Comparison of ENCODE assay signal across 8 cellular contexts in the genomic region with DNA sequence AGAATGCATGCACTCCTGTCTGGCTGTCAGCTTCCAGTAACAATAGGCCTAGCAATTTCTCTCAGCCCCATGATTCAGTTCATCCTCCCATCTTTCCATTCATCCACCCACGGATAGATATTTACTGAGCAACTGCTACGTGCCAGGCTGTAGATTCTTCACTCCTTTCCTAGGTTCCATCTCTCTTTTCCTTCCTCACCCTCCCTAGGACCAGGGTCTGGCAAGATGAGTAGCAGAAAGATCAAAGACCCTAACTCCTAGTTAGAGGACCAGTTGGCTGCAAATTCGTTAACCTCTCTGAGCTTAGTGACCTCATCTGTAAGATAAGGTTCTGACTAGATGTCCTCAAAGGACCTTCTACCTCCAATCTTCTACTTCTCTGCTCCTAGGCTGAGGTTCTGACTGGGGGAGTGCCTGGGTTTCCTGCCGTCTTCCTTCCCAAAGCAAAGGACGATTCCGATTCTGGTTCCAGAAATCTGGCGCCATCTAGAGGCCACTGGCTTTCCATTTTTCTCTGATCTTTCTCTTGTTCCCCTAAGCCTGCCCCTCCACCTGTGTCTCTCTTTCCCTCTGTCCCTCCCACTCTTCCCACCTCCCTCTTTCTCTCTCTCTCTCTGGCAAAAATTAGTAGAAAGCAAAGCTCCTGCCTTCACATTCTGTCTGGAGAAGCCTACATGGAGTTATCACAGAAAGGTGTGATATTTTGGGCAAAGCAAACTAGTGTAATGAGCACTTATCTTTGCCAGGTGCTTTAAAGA. TPM values are rescaled to one million over a fixed set of nuclear protein-coding genes. Genes with fewer than 3 reads are reported as not detected.
DNase-seq lines count a peak whose midpoint lies in the region; ATAC-seq, FAIRE-seq and TF ChIP-seq lines count a peak whose summit lies in the region.

No MANE protein-coding gene starts in this region.

- H3K36me3 ChIP-seq in K562 (ENCODE audit: control insufficient read depth, insufficient read depth, low read length) = peaks cover 63% of the 10 kb centered on the region

- no peaks in the 10 kb centered on the region for H3K9me1 ChIP-seq in K562 (ENCODE audit: control insufficient read depth, insufficient read depth, low read length)

- WGBS in K562 (ENCODE audit: insufficient coverage, low coverage, missing lambda C conversion rate) = 28% methylated on average over 6 of the region's 7 CpGs

- TF ChIP-seq POLR2A in K562 (conservative IDR thresholded peaks at IDR 0.05) = no peak

- peak; percentile 51 to 80 (median 73) for DNase-seq in NCI-H1417 (lab: John Stamatoyannopoulos, UW)
- DNase-seq in NCI-H1417 treated with DMSO at 0.1 percent for 48 hours (lab: John Stamatoyannopoulos, UW) = no peak
- peak; percentile 57 for DNase-seq in NCI-H2029 treated with DMSO at 0.1 percent for 48 hours (lab: John Stamatoyannopoulos, UW)
- peak; percentile 47 for DNase-seq in UCSD-AML1 (lab: John Stamatoyannopoulos, UW; ENCODE audit: unreplicated experiment)
- peak; percentile 78 to 89 (median 84) for DNase-seq in K562 (ENCODE audit: extremely low read depth in 1 of 4, low spot score in 3 of 4)
- DNase-seq in iPS-NIHi11 (ENCODE audit: low spot score) = peak; percentile 80
- DNase-seq in stimulated activated CD4-positive, alpha-beta T cell treated with anti-CD3 and anti-CD28 coated beads, Interleukin-15, amount 100 ng/mL, for 1 hour (ENCODE audit: low read depth in 1 of 2, low spot score in 1 of 2) = peak; percentile 20 to 24

- peak; percentile 30; the same call in 1 of the 2 replicates for TF ChIP-seq EP300 in K562 (IDR thresholded peaks at IDR 0.05; ENCODE audit: low read length)

- in situ Hi-C loops in K562 (cut with MboI) = loop anchor here (10.0 kb wide), 1 partner anchor 1964 kb away; no protein-coding TSS in a partner anchor

- peak; percentile 80 to 91 (median 83) for TF ChIP-seq CTCF in K562 (IDR thresholded peaks at IDR 0.05 in 2 of 3, conservative IDR thresholded peaks at IDR 0.05 in 1 of 3; ENCODE audit: insufficient read depth in 2 of 3, low read depth in 1 of 3, low read length in 3 of 3)

- no peaks in the 10 kb centered on the region for H3K9me3 ChIP-seq in K562 (replicated peaks; ENCODE audit: control insufficient read depth, insufficient read depth, low read depth, low read length)

- H3K27ac ChIP-seq in K562 (ENCODE audit: extremely low read depth, low read depth, low read length) = no peak overlapping the region

- H3K27me3 ChIP-seq in K562 (ENCODE audit: control insufficient read depth in 2 of 2, insufficient read depth in 2 of 2, low read length in 2 of 2) = no peaks in the 10 kb centered on the region

- H3K4me3 ChIP-seq in K562 = no peak overlapping the region

- no peak overlapping the region for H3K4me2 ChIP-seq in K562 (ENCODE audit: insufficient read depth, low read length)

- no TSS peak for BruUV-seq in K562 (replicated peaks; lab: Mats Ljungman, UMichigan)

- peaks cover 25 to 28% of the 10 kb centered on the region in 2 experiments for H3K4me1 ChIP-seq in K562 (replicated peaks in 1 of 2; ENCODE audit: control insufficient read depth in 2 of 2, insufficient read depth in 2 of 2, low read length in 2 of 2)

- POLR2A ChIA-PET in K562 (lab: Yijun Ruan, JAX) = interaction anchor here (0.6 to 1.3 kb wide), 4 partner anchors 16 to 200 kb away, joined by 3 to 4 read pairs (median 4); no protein-coding TSS in a partner anchor

- peak; percentile 78 for ATAC-seq in K562
- no peak for ATAC-seq in GM19324 (IDR thresholded peaks at IDR 0.05; ENCODE audit: low FRiP score, unreplicated experiment)

- H2AFZ ChIP-seq in K562 (ENCODE audit: low read depth, low read length) = no peak overlapping the region

- H4K20me1 ChIP-seq in K562 (replicated peaks; ENCODE audit: control insufficient read depth, insufficient read depth, low read length) = no peaks in the 10 kb centered on the region

- CTCF ChIA-PET in K562 (lab: Yijun Ruan, JAX; ENCODE audit: low intra/inter-chr PET ratio) = interaction anchor here (0.8 to 2.7 kb wide), 3 partner anchors 139 to 209 kb away, joined by 3 to 31 read pairs (median 15); no protein-coding TSS in a partner anchor

- intact Hi-C loops in K562 (cut with micrococcal nuclease) = loop anchor here (1.0 to 5.0 kb wide), 6 partner anchors 86 to 297 kb away; a partner anchor contains a TSS

- peak; percentile 83 for FAIRE-seq in K562 (lab: Jason Lieb, UNC)

- H3K79me2 ChIP-seq in K562 (ENCODE audit: control insufficient read depth, insufficient read depth, low read length) = no peaks in the 10 kb centered on the region

- peak; percentile 60 to 86 for TF ChIP-seq RAD21 in K562 (CRISPR knock-in tag; conservative IDR thresholded peaks at IDR 0.05 in 1 of 2, IDR thresholded peaks at IDR 0.05 in 1 of 2)

- H3K9ac ChIP-seq in K562 (ENCODE audit: insufficient read depth in 1 of 2, low read depth in 2 of 2, low read length in 2 of 2) = no peak overlapping the region

TF ChIP-seq in K562, 482 proteins besides CTCF, POLR2A, EP300 and RAD21 (continues in another document):
- TF ChIP-seq DDX20 (tag; IDR thresholded peaks at IDR 0.05; ENCODE audit: low read depth) = peak; percentile 39; the same call in 1 of the 2 replicates
- TF ChIP-seq ZNF75A (CRISPR knock-in tag; IDR thresholded peaks at IDR 0.05) = 0 out of 2 replicates have a peak, but pooled peaks have one; percentile 10
- TF ChIP-seq, protein P1, sequence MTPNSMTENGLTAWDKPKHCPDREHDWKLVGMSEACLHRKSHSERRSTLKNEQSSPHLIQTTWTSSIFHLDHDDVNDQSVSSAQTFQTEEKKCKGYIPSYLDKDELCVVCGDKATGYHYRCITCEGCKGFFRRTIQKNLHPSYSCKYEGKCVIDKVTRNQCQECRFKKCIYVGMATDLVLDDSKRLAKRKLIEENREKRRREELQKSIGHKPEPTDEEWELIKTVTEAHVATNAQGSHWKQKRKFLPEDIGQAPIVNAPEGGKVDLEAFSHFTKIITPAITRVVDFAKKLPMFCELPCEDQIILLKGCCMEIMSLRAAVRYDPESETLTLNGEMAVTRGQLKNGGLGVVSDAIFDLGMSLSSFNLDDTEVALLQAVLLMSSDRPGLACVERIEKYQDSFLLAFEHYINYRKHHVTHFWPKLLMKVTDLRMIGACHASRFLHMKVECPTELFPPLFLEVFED (CRISPR knock-in tag; conservative IDR thresholded peaks at IDR 0.05) = 0 out of 2 replicates have a peak, but pooled peaks have one; percentile 23

RNA-seq across cellular contexts. Expression of a gene that starts 26.2 kb away (rescaled TPM):
- not detected in 2 replicates for total RNA-seq in K562 (2011; cell fraction: chromatin; rRNA removed; ENCODE audit: low replicate concordance)
- not detected in 2 replicates for total RNA-seq in K562 (2011; cell fraction: nucleolus; rRNA removed)
- not detected in 2 replicates for total RNA-seq in K562 (2011; cell fraction: nucleoplasm; rRNA removed)
- total RNA-seq in K562 (2014; rRNA removed) (not detected in 2 replicates), K562 (2014; rRNA removed; fragmentation: Illumina TruSeq; extraction: Trizol) (not detected in 2 replicates), K562 (2015; rRNA removed; fragmentation: Illumina TruSeq; extraction: Trizol) (not detected in 2 replicates), K562 (2021) (not detected in 2 replicates)
- polyA plus RNA-seq in K562 (2011; rRNA removed) (not detected in 2 replicates), K562 (2014; fragmentation: Illumina TruSeq; extraction: Trizol) (not detected in 2 replicates), K562 (2014; fragmentation: Nextera tagmentation; extraction: Ambion mirVana) (not detected), K562 (2014; rRNA removed) (not detected in 2 replicates)
- not detected in 2 replicates for polyA plus RNA-seq in K562 (2011; cell fraction: cytosol; rRNA removed)
- not detected in 2 replicates for polyA plus RNA-seq in K562 (2011; cell fraction: nucleus; rRNA removed)
- polyA plus RNA-seq in K562 (2012) = not detected in 2 replicates
- polyA minus RNA-seq in K562 (2011; rRNA and poly(A)+ RNA removed) = not detected in 2 replicates
- polyA minus RNA-seq in K562 (2011; cell fraction: cytosol; rRNA and poly(A)+ RNA removed) = not detected in 2 replicates
- not detected in 2 replicates for polyA minus RNA-seq in K562 (2011; cell fraction: nucleus; rRNA and poly(A)+ RNA removed)

RNA-seq across cellular contexts. Expression of a gene that starts 56.8 kb away (rescaled TPM):
- total RNA-seq in K562 (2011; cell fraction: chromatin; rRNA removed; ENCODE audit: low replicate concordance) = 37.0 and 55.4 TPM in 2 replicates
- total RNA-seq in K562 (2011; cell fraction: nucleolus; rRNA removed) = 23.6 and 26.2 TPM in 2 replicates
- total RNA-seq in K562 (2011; cell fraction: nucleoplasm; rRNA removed) = 42.4 and 57.2 TPM in 2 replicates
- 7.2 and 7.8 TPM in 2 replicates for total RNA-seq in K562 (2014; rRNA removed)
- total RNA-seq in K562 (2014; rRNA removed; fragmentation: Illumina TruSeq; extraction: Trizol) = 11.2 and 12.6 TPM in 2 replicates
- total RNA-seq in K562 (2015; rRNA removed; fragmentation: Illumina TruSeq; extraction: Trizol) = 8.7 and 9.2 TPM in 2 replicates
- 11.4 and 18.0 TPM in 2 replicates for total RNA-seq in K562 (2021)
- 6.8 and 9.5 TPM in 2 replicates for polyA plus RNA-seq in K562 (2011; rRNA removed)
- 4.0 and 6.0 TPM in 2 replicates for polyA plus RNA-seq in K562 (2011; cell fraction: cytosol; rRNA removed)
- polyA plus RNA-seq in K562 (2011; cell fraction: nucleus; rRNA removed) = 10.9 and 11.4 TPM in 2 replicates
- polyA plus RNA-seq in K562 (2012) = 6.8 and 10.3 TPM in 2 replicates
- 6.3 and 6.5 TPM in 2 replicates for polyA plus RNA-seq in K562 (2014; fragmentation: Illumina TruSeq; extraction: Trizol)
- polyA plus RNA-seq in K562 (2014; fragmentation: Nextera tagmentation; extraction: Ambion mirVana) = 1 to 10 TPM; 8.5 to 9.1 TPM
- 5.3 and 6.0 TPM in 2 replicates for polyA plus RNA-seq in K562 (2014; rRNA removed)
- polyA minus RNA-seq in K562 (2011; rRNA and poly(A)+ RNA removed) = 26.6 and 27.8 TPM in 2 replicates
- 5.7 and 6.1 TPM in 2 replicates for polyA minus RNA-seq in K562 (2011; cell fraction: cytosol; rRNA and poly(A)+ RNA removed)
- polyA minus RNA-seq in K562 (2011; cell fraction: nucleus; rRNA and poly(A)+ RNA removed) = 7.0 and 12.2 TPM in 2 replicates
